Comparison of ENCODE assay signal across 9 cellular contexts in genomic region chr9:93302586-93303257, GRCh38.
DNase-seq lines count a peak whose midpoint lies in the region; ATAC-seq and TF ChIP-seq lines count a peak whose summit lies in the region.
"Had no signal": no experiment of that assay in that cellular context is flagged by ENCODE, and none has a peak within 500 bp of the region (broad histone marks: within the 10 kb centered on the region; RNA-seq: fewer than 3 reads in every experiment).

No MANE protein-coding gene starts in this region.

- peaks cover 0 to 7% (median 3%) of the 10 kb centered on the region in 3 donors for H3K4me1 Mint-ChIP-seq in T-cell

- H3K4me3 Mint-ChIP-seq in T-cell, result no peak overlapping the region
- H3K4me3 Mint-ChIP-seq: activated naive CD4-positive, alpha-beta T cell treated with anti-CD3 and anti-CD28 coated beads, Interleukin-2, amount 50 U/mL, for 24 hours had no signal

- no peaks in the 10 kb centered on the region for H3K27me3 Mint-ChIP-seq in T-cell
- H3K27me3 Mint-ChIP-seq: activated naive CD4-positive, alpha-beta T cell treated with anti-CD3 and anti-CD28 coated beads, Interleukin-2, amount 50 U/mL, for 24 hours had no signal

- POLR2A ChIA-PET in T-cell (lab: Charles Lee), result interaction anchor here in 1 of 2 donors (0.6 kb wide), 1 partner anchor 405 kb away, joined by 3 read pairs; no protein-coding TSS in a partner anchor

- peak; percentile 65 for TF ChIP-seq CTCF in DND-41 (IDR thresholded peaks at IDR 0.05; ENCODE audit: borderline replicate concordance, extremely low read depth, low read length, poor library complexity, severe bottlenecking)
- TF ChIP-seq CTCF in LNCaP clone FGC (IDR thresholded peaks at IDR 0.05; ENCODE audit: control insufficient read depth, extremely low read depth, insufficient read depth), result peak; percentile 66
- TF ChIP-seq CTCF in astrocyte of the cerebellum (IDR thresholded peaks at IDR 0.05; ENCODE audit: low read depth, low read length, missing control alignments), result peak; percentile 52
- peak; percentile 55 for TF ChIP-seq CTCF in hepatocyte (IDR thresholded peaks at IDR 0.05; ENCODE audit: poor library complexity)

- ATAC-seq in DND-41 (ENCODE audit: insufficient read depth, low read depth) (peak; percentile 89), T-cell (replicated peaks in 1 of 4) (peak; percentile 74 to 97 (median 78)), HG03571 (IDR thresholded peaks at IDR 0.05; ENCODE audit: unreplicated experiment) (no peak), GM18873 (IDR thresholded peaks at IDR 0.05; ENCODE audit: low FRiP score, unreplicated experiment) (no peak)

- H4K20me1 ChIP-seq in DND-41 (ENCODE audit: insufficient read depth, low read length) (no peaks in the 10 kb centered on the region; the same call in 1 of the 2 replicates), hepatocyte (ENCODE audit: insufficient read depth, poor library complexity, severe bottlenecking) (no peaks in the 10 kb centered on the region)

- H3K27ac ChIP-seq in DND-41 (ENCODE audit: low read length) (no peak overlapping the region), hepatocyte (no peak overlapping the region)

- H3K4me2 ChIP-seq in DND-41 (ENCODE audit: insufficient read depth, low read length) (no peak overlapping the region), hepatocyte (no peak overlapping the region)

- no peaks in the 10 kb centered on the region for H3K4me1 ChIP-seq in DND-41 (ENCODE audit: insufficient read depth, low read length)
- H3K4me1 ChIP-seq in hepatocyte (ENCODE audit: insufficient read depth), result no peaks in the 10 kb centered on the region

- in situ Hi-C loops in astrocyte of the cerebellum (cut with HindIII; ENCODE audit: low sequenced_read_pairs), result no loop called here

- no peaks in the 10 kb centered on the region for H3K79me2 ChIP-seq in DND-41 (ENCODE audit: insufficient read depth, low read length)
- H3K79me2 ChIP-seq in hepatocyte, result no peaks in the 10 kb centered on the region

- no peaks in the 10 kb centered on the region for H3K9me2 ChIP-seq in hepatocyte (replicated peaks; ENCODE audit: insufficient read depth)

- no peak overlapping the region for H3K4me3 ChIP-seq in DND-41 (ENCODE audit: low read depth in 1 of 2, low read length in 2 of 2)
- no peak overlapping the region for H3K4me3 ChIP-seq in LNCaP clone FGC (ENCODE audit: low read depth, low read length)
- H3K4me3 ChIP-seq in astrocyte of the cerebellum (ENCODE audit: low read depth, low read length), result no peak overlapping the region
- no peak overlapping the region for H3K4me3 ChIP-seq in hepatocyte

- CTCF ChIA-PET in T-cell (lab: Charles Lee), result interaction anchor here (0.6 to 1.4 kb wide), 11 partner anchors 11 to 969 kb away, joined by 3 to 8 read pairs (median 3); no protein-coding TSS in a partner anchor

- DNase-seq in DND-41, result peak; percentile 70
- peak; percentile 15 for DNase-seq in LNCaP clone FGC (ENCODE audit: low read depth)
- DNase-seq in T-cell, result peak; percentile 23 to 73 (median 58)
- peak; percentile 12 for DNase-seq in astrocyte of the cerebellum (ENCODE audit: low read depth)
- peak; percentile 74 for DNase-seq in hepatocyte (ENCODE audit: low spot score)
- peak; percentile 54 for DNase-seq in stimulated activated CD4-positive, alpha-beta T cell treated with anti-CD3 and anti-CD28 coated beads, Interleukin-1b, Interleukin-23, amount 100 ng/mL, for 48 hours

- no peaks in the 10 kb centered on the region for H3K9me3 Mint-ChIP-seq in T-cell
- H3K9me3 Mint-ChIP-seq: activated naive CD4-positive, alpha-beta T cell treated with anti-CD3 and anti-CD28 coated beads, Interleukin-2, amount 50 U/mL, for 24 hours had no signal

- H3K9me3 ChIP-seq in DND-41 (ENCODE audit: insufficient read depth, low read length, severe bottlenecking), result no peaks in the 10 kb centered on the region
- H3K9me3 ChIP-seq in hepatocyte (ENCODE audit: low read depth), result no peaks in the 10 kb centered on the region

- no peak overlapping the region for H3K27ac Mint-ChIP-seq in T-cell
- H3K27ac Mint-ChIP-seq: activated naive CD4-positive, alpha-beta T cell treated with anti-CD3 and anti-CD28 coated beads, Interleukin-2, amount 50 U/mL, for 24 hours had no signal

- 95% methylated on average over 6 of the region's 6 CpGs for WGBS in hepatocyte (ENCODE audit: low lambda C conversion rate, missing lambda C conversion rate)

- H2AFZ ChIP-seq in DND-41 (ENCODE audit: low read depth, low read length) (no peak overlapping the region), hepatocyte (no peak overlapping the region)

- H3K27me3 ChIP-seq in DND-41 (ENCODE audit: insufficient read depth, low read length, poor library complexity), result no peaks in the 10 kb centered on the region
- H3K27me3 ChIP-seq in hepatocyte, result no peaks in the 10 kb centered on the region

- no peak overlapping the region for H3K9ac ChIP-seq in DND-41 (ENCODE audit: low read depth, low read length)

- no peaks in the 10 kb centered on the region for H3K36me3 Mint-ChIP-seq in T-cell
- H3K36me3 Mint-ChIP-seq: activated naive CD4-positive, alpha-beta T cell treated with anti-CD3 and anti-CD28 coated beads, Interleukin-2, amount 50 U/mL, for 24 hours had no signal

- no peaks in the 10 kb centered on the region for H3K36me3 ChIP-seq in DND-41 (ENCODE audit: insufficient read depth, low read length)
- H3K36me3 ChIP-seq in hepatocyte (replicated peaks; ENCODE audit: insufficient read depth, low read depth), result no peaks in the 10 kb centered on the region

Comparison
In these comparisons a context has a peak if more than half of its experiments do, and no peak if none do; other contexts are left out.
1. ATAC-seq: peak in DND-41 (single experiment) and T-cell (4 of 4); none in HG03571 (single experiment) and GM18873 (single experiment).
2. DNase-seq: peak in every context shown above with its lines; median percentile 74 in hepatocyte; 70 in DND-41; 58 in T-cell; 54 in stimulated activated CD4-positive, alpha-beta T cell treated with anti-CD3 and anti-CD28 coated beads, Interleukin-1b, Interleukin-23, amount 100 ng/mL, for 48 hours; 15 in LNCaP clone FGC; 12 in astrocyte of the cerebellum.
3. Peak in every context shown above with its lines, with median percentiles within 50 percentile points of each other: CTCF ChIP-seq.